ENCODE assay signal across 8 cellular contexts in genomic region chr22:19940536-19941364, GRCh38. TPM values are rescaled to one million over a fixed set of nuclear protein-coding genes. Genes with fewer than 3 reads are reported as not detected.
DNase-seq lines count a peak whose midpoint lies in the region; ATAC-seq and TF ChIP-seq lines count a peak whose summit lies in the region.

No MANE protein-coding gene starts in this region.

- peaks cover 0 to 14% (median 5%) of the 10 kb centered on the region in 7 donors for H3K9me3 Mint-ChIP-seq in CD4-positive, CD25-positive, alpha-beta regulatory T cell
- H3K9me3 Mint-ChIP-seq in effector memory CD8-positive, alpha-beta T cell = peaks cover 7 to 8% of the 10 kb centered on the region in 2 donors
- peaks cover 20% of the 10 kb centered on the region for H3K9me3 Mint-ChIP-seq in neural progenitor cell

- peaks cover 17 to 54% (median 36%) of the 10 kb centered on the region in 4 donors for H3K4me1 Mint-ChIP-seq in CD4-positive, CD25-positive, alpha-beta regulatory T cell
- peaks cover 32 to 43% of the 10 kb centered on the region in 2 donors for H3K4me1 Mint-ChIP-seq in effector memory CD8-positive, alpha-beta T cell (ENCODE audit: low read depth in 2 of 2)
- H3K4me1 Mint-ChIP-seq in neural progenitor cell = peaks cover 22% of the 10 kb centered on the region

- peaks cover 28% of the 10 kb centered on the region for H3K4me1 ChIP-seq in CD4-positive, CD25-positive, alpha-beta regulatory T cell (ENCODE audit: control insufficient read depth, insufficient read depth, low read length, poor library complexity, severe bottlenecking)
- peaks cover 12% of the 10 kb centered on the region for H3K4me1 ChIP-seq in neural progenitor cell

- no peaks in the 10 kb centered on the region for H3K36me3 ChIP-seq in CD4-positive, CD25-positive, alpha-beta regulatory T cell (ENCODE audit: control insufficient read depth, insufficient read depth, low read length)
- no peaks in the 10 kb centered on the region for H3K36me3 ChIP-seq in neural progenitor cell

- ATAC-seq in CD4-positive, CD25-positive, alpha-beta regulatory T cell (ENCODE audit: low read depth in 2 of 2) = peak in 1 of 2 donors; percentile 6
- ATAC-seq in effector memory CD8-positive, alpha-beta T cell (replicated peaks) = no peak
- ATAC-seq in GM18502 (IDR thresholded peaks at IDR 0.05; ENCODE audit: poor library complexity, unreplicated experiment) (no peak), HG03520 (IDR thresholded peaks at IDR 0.05; ENCODE audit: unreplicated experiment) (no peak)

- TF ChIP-seq CTCF in NB4 (IDR thresholded peaks at IDR 0.05; ENCODE audit: low read depth, low read length) (no peak), neural progenitor cell (IDR thresholded peaks at IDR 0.05) (no peak)

- H3K9ac ChIP-seq in neural progenitor cell = no peak overlapping the region

- peak overlapping the region; percentile 92 to 95 (median 94) for H3K4me3 Mint-ChIP-seq in CD4-positive, CD25-positive, alpha-beta regulatory T cell
- H3K4me3 Mint-ChIP-seq in effector memory CD8-positive, alpha-beta T cell = peak overlapping the region; percentile 92 to 93
- peak overlapping the region; percentile 48 for H3K4me3 Mint-ChIP-seq in neural progenitor cell

- peak; percentile 12 for TF ChIP-seq POLR2A in NB4 (IDR thresholded peaks at IDR 0.05; ENCODE audit: extremely low read depth, insufficient read length)

- no peaks in the 10 kb centered on the region for H4K20me1 ChIP-seq in neural progenitor cell (ENCODE audit: low read depth)

- H3K27me3 Mint-ChIP-seq in CD4-positive, CD25-positive, alpha-beta regulatory T cell = no peaks in the 10 kb centered on the region
- H3K27me3 Mint-ChIP-seq in effector memory CD8-positive, alpha-beta T cell = no peaks in the 10 kb centered on the region
- H3K27me3 Mint-ChIP-seq in neural progenitor cell (ENCODE audit: insufficient read depth, low read depth) = peaks cover 14% of the 10 kb centered on the region

- no peak overlapping the region for H3K4me2 ChIP-seq in neural progenitor cell

- peaks cover 24% of the 10 kb centered on the region for H3K36me3 Mint-ChIP-seq in CD4-positive, CD25-positive, alpha-beta regulatory T cell
- H3K36me3 Mint-ChIP-seq in effector memory CD8-positive, alpha-beta T cell (ENCODE audit: insufficient read depth) = peaks cover 6% of the 10 kb centered on the region
- peaks cover 2% of the 10 kb centered on the region for H3K36me3 Mint-ChIP-seq in neural progenitor cell

- H3K79me2 ChIP-seq in neural progenitor cell (ENCODE audit: low read depth) = no peaks in the 10 kb centered on the region

- H3K27me3 ChIP-seq in CD4-positive, CD25-positive, alpha-beta regulatory T cell (ENCODE audit: control insufficient read depth, insufficient read depth, low read length) = no peaks in the 10 kb centered on the region
- no peaks in the 10 kb centered on the region for H3K27me3 ChIP-seq in neural progenitor cell

- H3K27ac ChIP-seq in CD4-positive, CD25-positive, alpha-beta regulatory T cell (ENCODE audit: insufficient read depth, low read length, poor library complexity, severe bottlenecking) = peak overlapping the region; percentile 77
- no peak overlapping the region for H3K27ac ChIP-seq in neural progenitor cell

- peaks cover 3 to 7% of the 10 kb centered on the region in 2 experiments for H3K9me3 ChIP-seq in CD4-positive, CD25-positive, alpha-beta regulatory T cell (ENCODE audit: control insufficient read depth in 2 of 2, low read length in 2 of 2)
- no peaks in the 10 kb centered on the region for H3K9me3 ChIP-seq in neural progenitor cell (ENCODE audit: low read depth)

- H2AFZ ChIP-seq in neural progenitor cell (replicated peaks) = no peak overlapping the region

- DNase-seq in CD4-positive, CD25-positive, alpha-beta regulatory T cell = no peak
- DNase-seq in NB4 (ENCODE audit: low read depth) (peak; percentile 50), neural progenitor cell (ENCODE audit: low spot score) (no peak), NCI-H82 (lab: John Stamatoyannopoulos, UW) (no peak)
- DNase-seq in effector memory CD8-positive, alpha-beta T cell = no peak
- no peak for DNase-seq in stimulated activated naive CD4-positive, alpha-beta T cell (lab: John Stamatoyannopoulos, UW)

- peak overlapping the region; percentile 94 to 99 (median 95) for H3K27ac Mint-ChIP-seq in CD4-positive, CD25-positive, alpha-beta regulatory T cell
- H3K27ac Mint-ChIP-seq in effector memory CD8-positive, alpha-beta T cell = peak overlapping the region; percentile 94 to 96
- H3K27ac Mint-ChIP-seq in neural progenitor cell = no peak overlapping the region

- H3K4me3 ChIP-seq in CD4-positive, CD25-positive, alpha-beta regulatory T cell (ENCODE audit: low read depth, low read length) = peak overlapping the region; percentile 82
- H3K4me3 ChIP-seq in NB4 (ENCODE audit: low read depth, low read length) (peak overlapping the region; percentile 79), neural progenitor cell (no peak overlapping the region)

- H3F3A ChIP-seq in neural progenitor cell (ENCODE audit: low read depth) = peaks cover 6% of the 10 kb centered on the region

RNA-seq across cellular contexts. Expression of gene COMT, which starts 0.8 kb away (rescaled TPM):
- 27.3 TPM for total RNA-seq in CD4-positive, CD25-positive, alpha-beta regulatory T cell
- polyA plus RNA-seq in CD4-positive, CD25-positive, alpha-beta regulatory T cell = 100 to 1,000 TPM in 1 of 4 donors, 10 to 100 TPM in 3; 89.2 to 106 (median 94.5) TPM
- total RNA-seq in neural progenitor cell (ENCODE audit: low replicate concordance) = 1.1 and 1.3 TPM in 2 replicates

RNA-seq across cellular contexts. Expression of gene TXNRD2, which starts 0.9 kb away (rescaled TPM):
- total RNA-seq in CD4-positive, CD25-positive, alpha-beta regulatory T cell = 25.7 TPM
- polyA plus RNA-seq in CD4-positive, CD25-positive, alpha-beta regulatory T cell = 10 to 100 TPM; 11.3 to 12.4 (median 11.7) TPM
- 0.19 and 3.1 TPM in 2 replicates for total RNA-seq in neural progenitor cell (ENCODE audit: low replicate concordance)

Comparison
In these comparisons a context has a peak if more than half of its experiments do, and no peak if none do; other contexts are left out.
1. RNA of gene COMT, which starts 0.8 kb away (total RNA-seq): 27.3 TPM in CD4-positive, CD25-positive, alpha-beta regulatory T cell (single experiment); 1.1 to 1.3 TPM in neural progenitor cell; every median in the first group is over 10 times any median in the second.
2. Peak in every context shown above with its lines, with median percentiles within 50 percentile points of each other: H3K4me3 Mint-ChIP-seq.